ENCODE assay signal across 13 cellular contexts in genomic region chr17:77002103-77003045, GRCh38.
A peak's percentile ranks its signal among the peaks of the same experiment; 100 is the strongest.
DNase-seq lines count a peak whose midpoint lies in the region; ATAC-seq, FAIRE-seq and TF ChIP-seq lines count a peak whose summit lies in the region.
"Had no signal": no experiment of that assay in that cellular context is flagged by ENCODE, and none has a peak within 500 bp of the region (broad histone marks: within the 10 kb centered on the region; RNA-seq: fewer than 3 reads in every experiment).

No MANE protein-coding gene starts in this region.

- H3K27me3 Mint-ChIP-seq in stimulated activated naive B cell treated with anti-CD40 and anti-IgM and Interleukin-4, amounts not matched to agents 10 μg/mL and 1 μg/mL and 100 μg/mL, for 72 hours, result peaks cover 7 to 10% of the 10 kb centered on the region in 2 donors

- no peak for FAIRE-seq in H54 (lab: Jason Lieb, UNC)
- FAIRE-seq: colon, keratinocyte had no signal

- no peaks in the 10 kb centered on the region for H3K9me3 Mint-ChIP-seq in stimulated activated naive B cell treated with anti-CD40 and anti-IgM and Interleukin-4, amounts not matched to agents 10 μg/mL and 1 μg/mL and 100 μg/mL, for 72 hours

- no peak for ATAC-seq in stimulated activated naive B cell treated with anti-CD40 and anti-IgM and Interleukin-4, amounts not matched to agents 10 μg/mL and 1 μg/mL and 100 μg/mL, for 72 hours (replicated peaks)
- ATAC-seq in HG03432 (IDR thresholded peaks at IDR 0.05; ENCODE audit: unreplicated experiment), result no peak

- no peak for TF ChIP-seq POLR2A in H54 (IDR thresholded peaks at IDR 0.05; ENCODE audit: low read depth, low read length)

- no peak overlapping the region for H3K27ac ChIP-seq in epithelial cell of prostate

- H3K27ac Mint-ChIP-seq in stimulated activated naive B cell treated with anti-CD40 and anti-IgM and Interleukin-4, amounts not matched to agents 10 μg/mL and 1 μg/mL and 100 μg/mL, for 72 hours, result no peak overlapping the region

- peak; percentile 93 for DNase-seq in H54 (ENCODE audit: insufficient read length, low spot score)
- DNase-seq in RKO (ENCODE audit: low spot score), result peak; percentile 67
- peak; percentile 26 for DNase-seq in epithelial cell of prostate (ENCODE audit: low read depth, low spot score)
- DNase-seq in renal cortical epithelial cell (ENCODE audit: low read depth), result peak; percentile 95
- DNase-seq in stimulated activated naive B cell treated with anti-CD40 and anti-IgM and Interleukin-4, amounts not matched to agents 10 μg/mL and 1 μg/mL and 100 μg/mL, for 72 hours, result no peak
- no peak for DNase-seq in activated T-cell treated with anti-CD3 and anti-CD28 coated beads, Interleukin-2, amount 50 U/mL, for 1 hour
- DNase-seq in activated effector memory CD4-positive, alpha-beta T cell treated with anti-CD3 and anti-CD28 coated beads, Interleukin-2, amount 50 U/mL, for 16 hours, result no peak
- DNase-seq: activated CD8-positive, alpha-beta memory T cell treated with anti-CD3 and anti-CD28 coated beads, Interleukin-2, amount 50 U/mL, for 48 hours; NCI-H2081 treated with DMSO at 0.1 percent for 48 hours; T-helper 1 cell had no signal

- H3K4me1 Mint-ChIP-seq in stimulated activated naive B cell treated with anti-CD40 and anti-IgM and Interleukin-4, amounts not matched to agents 10 μg/mL and 1 μg/mL and 100 μg/mL, for 72 hours, result peaks cover 17 to 23% of the 10 kb centered on the region in 2 donors

- H3K4me3 Mint-ChIP-seq in stimulated activated naive B cell treated with anti-CD40 and anti-IgM and Interleukin-4, amounts not matched to agents 10 μg/mL and 1 μg/mL and 100 μg/mL, for 72 hours, result no peak overlapping the region

- H3K36me3 Mint-ChIP-seq in stimulated activated naive B cell treated with anti-CD40 and anti-IgM and Interleukin-4, amounts not matched to agents 10 μg/mL and 1 μg/mL and 100 μg/mL, for 72 hours, result no peaks in the 10 kb centered on the region

Comparison
In these comparisons a context has a peak if more than half of its experiments do, and no peak if none do; other contexts are left out.
1. DNase-seq: peak in H54 (single experiment), RKO (single experiment), epithelial cell of prostate (single experiment) and renal cortical epithelial cell (single experiment); none in stimulated activated naive B cell treated with anti-CD40 and anti-IgM and Interleukin-4, amounts not matched to agents 10 μg/mL and 1 μg/mL and 100 μg/mL, for 72 hours (single experiment), activated T-cell treated with anti-CD3 and anti-CD28 coated beads, Interleukin-2, amount 50 U/mL, for 1 hour (single experiment) and activated effector memory CD4-positive, alpha-beta T cell treated with anti-CD3 and anti-CD28 coated beads, Interleukin-2, amount 50 U/mL, for 16 hours (single experiment).